1 cellular context compared by ENCODE assay signal in the genomic region with DNA sequence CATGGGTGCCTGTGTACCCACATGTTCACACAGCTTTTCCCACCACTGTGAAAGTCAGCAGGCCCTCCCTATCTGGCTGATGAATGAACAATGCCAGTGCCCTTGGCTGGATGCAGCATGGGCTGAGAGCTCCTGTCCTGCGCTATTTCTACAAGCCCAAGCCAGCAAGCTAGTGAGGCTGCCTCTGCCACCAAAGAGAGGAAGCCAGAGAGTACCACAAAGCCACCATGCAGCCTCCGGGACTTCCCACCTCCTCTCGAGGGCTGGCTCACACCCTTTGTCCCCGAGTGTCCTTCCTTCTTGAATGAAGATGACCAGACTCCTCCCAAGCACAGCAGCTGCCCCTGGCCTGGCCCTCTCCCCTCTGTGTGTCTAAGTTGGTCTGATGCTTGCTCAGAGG.
A peak's percentile ranks its signal among the peaks of the same experiment; 100 is the strongest.
TF ChIP-seq lines count a peak whose summit lies in the region.

No MANE protein-coding gene starts in this region.

TF ChIP-seq in GM12878, 131 proteins besides CTCF, POLR2A, EP300 and RAD21 (continued from another document):
- TF ChIP-seq, protein P1, sequence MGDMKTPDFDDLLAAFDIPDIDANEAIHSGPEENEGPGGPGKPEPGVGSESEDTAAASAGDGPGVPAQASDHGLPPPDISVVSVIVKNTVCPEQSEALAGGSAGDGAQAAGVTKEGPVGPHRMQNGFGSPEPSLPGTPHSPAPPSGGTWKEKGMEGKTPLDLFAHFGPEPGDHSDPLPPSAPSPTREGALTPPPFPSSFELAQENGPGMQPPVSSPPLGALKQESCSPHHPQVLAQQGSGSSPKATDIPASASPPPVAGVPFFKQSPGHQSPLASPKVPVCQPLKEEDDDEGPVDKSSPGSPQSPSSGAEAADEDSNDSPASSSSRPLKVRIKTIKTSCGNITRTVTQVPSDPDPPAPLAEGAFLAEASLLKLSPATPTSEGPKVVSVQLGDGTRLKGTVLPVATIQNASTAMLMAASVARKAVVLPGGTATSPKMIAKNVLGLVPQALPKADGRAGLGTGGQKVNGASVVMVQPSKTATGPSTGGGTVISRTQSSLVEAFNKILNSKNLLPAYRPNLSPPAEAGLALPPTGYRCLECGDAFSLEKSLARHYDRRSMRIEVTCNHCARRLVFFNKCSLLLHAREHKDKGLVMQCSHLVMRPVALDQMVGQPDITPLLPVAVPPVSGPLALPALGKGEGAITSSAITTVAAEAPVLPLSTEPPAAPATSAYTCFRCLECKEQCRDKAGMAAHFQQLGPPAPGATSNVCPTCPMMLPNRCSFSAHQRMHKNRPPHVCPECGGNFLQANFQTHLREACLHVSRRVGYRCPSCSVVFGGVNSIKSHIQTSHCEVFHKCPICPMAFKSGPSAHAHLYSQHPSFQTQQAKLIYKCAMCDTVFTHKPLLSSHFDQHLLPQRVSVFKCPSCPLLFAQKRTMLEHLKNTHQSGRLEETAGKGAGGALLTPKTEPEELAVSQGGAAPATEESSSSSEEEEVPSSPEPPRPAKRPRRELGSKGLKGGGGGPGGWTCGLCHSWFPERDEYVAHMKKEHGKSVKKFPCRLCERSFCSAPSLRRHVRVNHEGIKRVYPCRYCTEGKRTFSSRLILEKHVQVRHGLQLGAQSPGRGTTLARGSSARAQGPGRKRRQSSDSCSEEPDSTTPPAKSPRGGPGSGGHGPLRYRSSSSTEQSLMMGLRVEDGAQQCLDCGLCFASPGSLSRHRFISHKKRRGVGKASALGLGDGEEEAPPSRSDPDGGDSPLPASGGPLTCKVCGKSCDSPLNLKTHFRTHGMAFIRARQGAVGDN (IDR thresholded peaks at IDR 0.05), result peak; percentile 33; the same call in 1 of the 2 replicates
- no peak for TF ChIP-seq IKZF1 (conservative IDR thresholded peaks at IDR 0.05)
- no peak for TF ChIP-seq KAT2A (conservative IDR thresholded peaks at IDR 0.05; ENCODE audit: control insufficient read depth, low read depth, low read length)
- TF ChIP-seq, protein P2, sequence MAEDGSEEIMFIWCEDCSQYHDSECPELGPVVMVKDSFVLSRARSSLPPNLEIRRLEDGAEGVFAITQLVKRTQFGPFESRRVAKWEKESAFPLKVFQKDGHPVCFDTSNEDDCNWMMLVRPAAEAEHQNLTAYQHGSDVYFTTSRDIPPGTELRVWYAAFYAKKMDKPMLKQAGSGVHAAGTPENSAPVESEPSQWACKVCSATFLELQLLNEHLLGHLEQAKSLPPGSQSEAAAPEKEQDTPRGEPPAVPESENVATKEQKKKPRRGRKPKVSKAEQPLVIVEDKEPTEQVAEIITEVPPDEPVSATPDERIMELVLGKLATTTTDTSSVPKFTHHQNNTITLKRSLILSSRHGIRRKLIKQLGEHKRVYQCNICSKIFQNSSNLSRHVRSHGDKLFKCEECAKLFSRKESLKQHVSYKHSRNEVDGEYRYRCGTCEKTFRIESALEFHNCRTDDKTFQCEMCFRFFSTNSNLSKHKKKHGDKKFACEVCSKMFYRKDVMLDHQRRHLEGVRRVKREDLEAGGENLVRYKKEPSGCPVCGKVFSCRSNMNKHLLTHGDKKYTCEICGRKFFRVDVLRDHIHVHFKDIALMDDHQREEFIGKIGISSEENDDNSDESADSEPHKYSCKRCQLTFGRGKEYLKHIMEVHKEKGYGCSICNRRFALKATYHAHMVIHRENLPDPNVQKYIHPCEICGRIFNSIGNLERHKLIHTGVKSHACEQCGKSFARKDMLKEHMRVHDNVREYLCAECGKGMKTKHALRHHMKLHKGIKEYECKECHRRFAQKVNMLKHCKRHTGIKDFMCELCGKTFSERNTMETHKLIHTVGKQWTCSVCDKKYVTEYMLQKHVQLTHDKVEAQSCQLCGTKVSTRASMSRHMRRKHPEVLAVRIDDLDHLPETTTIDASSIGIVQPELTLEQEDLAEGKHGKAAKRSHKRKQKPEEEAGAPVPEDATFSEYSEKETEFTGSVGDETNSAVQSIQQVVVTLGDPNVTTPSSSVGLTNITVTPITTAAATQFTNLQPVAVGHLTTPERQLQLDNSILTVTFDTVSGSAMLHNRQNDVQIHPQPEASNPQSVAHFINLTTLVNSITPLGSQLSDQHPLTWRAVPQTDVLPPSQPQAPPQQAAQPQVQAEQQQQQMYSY (CRISPR knock-in tag; IDR thresholded peaks at IDR 0.05), result no peak
- no peak for TF ChIP-seq CREB1 (IDR thresholded peaks at IDR 0.05; ENCODE audit: low read depth)
- peak; percentile 55 for TF ChIP-seq RUNX3 (IDR thresholded peaks at IDR 0.05; ENCODE audit: low read length)
- TF ChIP-seq MEF2B (IDR thresholded peaks at IDR 0.05; ENCODE audit: partially characterized antibody, poor library complexity, severe bottlenecking), result no peak
- no peak for TF ChIP-seq POLR2AphosphoS2 (IDR thresholded peaks at IDR 0.05; ENCODE audit: low read depth, low read length)
- TF ChIP-seq PAX8 (IDR thresholded peaks at IDR 0.05), result no peak
- no peak for TF ChIP-seq STAT3 (IDR thresholded peaks at IDR 0.05; ENCODE audit: low read depth, low read length)
- peak; percentile 67; the same call in 1 of the 2 replicates for TF ChIP-seq SPI1 (IDR thresholded peaks at IDR 0.05; ENCODE audit: borderline replicate concordance, insufficient read depth, low read depth, low read length)
- no peak for TF ChIP-seq SMC3 (IDR thresholded peaks at IDR 0.05; ENCODE audit: borderline replicate concordance, low read length)
- TF ChIP-seq ZNF384 (IDR thresholded peaks at IDR 0.05; ENCODE audit: borderline replicate concordance, low read depth, low read length), result no peak
- no peak for TF ChIP-seq BRCA1 (IDR thresholded peaks at IDR 0.05; ENCODE audit: low read depth, low read length)
- TF ChIP-seq, protein P3, sequence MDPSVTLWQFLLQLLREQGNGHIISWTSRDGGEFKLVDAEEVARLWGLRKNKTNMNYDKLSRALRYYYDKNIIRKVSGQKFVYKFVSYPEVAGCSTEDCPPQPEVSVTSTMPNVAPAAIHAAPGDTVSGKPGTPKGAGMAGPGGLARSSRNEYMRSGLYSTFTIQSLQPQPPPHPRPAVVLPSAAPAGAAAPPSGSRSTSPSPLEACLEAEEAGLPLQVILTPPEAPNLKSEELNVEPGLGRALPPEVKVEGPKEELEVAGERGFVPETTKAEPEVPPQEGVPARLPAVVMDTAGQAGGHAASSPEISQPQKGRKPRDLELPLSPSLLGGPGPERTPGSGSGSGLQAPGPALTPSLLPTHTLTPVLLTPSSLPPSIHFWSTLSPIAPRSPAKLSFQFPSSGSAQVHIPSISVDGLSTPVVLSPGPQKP (IDR thresholded peaks at IDR 0.05; ENCODE audit: low read depth, low read length), result no peak
- no peak for TF ChIP-seq ATF7 (IDR thresholded peaks at IDR 0.05; ENCODE audit: low read depth)
